Comparison of ENCODE assay signal across 8 cellular contexts in genomic region chr1:229843627-229844238, GRCh38.
DNase-seq lines count a peak whose midpoint lies in the region; TF ChIP-seq lines count a peak whose summit lies in the region.

No MANE protein-coding gene starts in this region.

- no peaks in the 10 kb centered on the region for H3K9me3 ChIP-seq in MM.1S (replicated peaks; ENCODE audit: insufficient read depth, low read length)

- H4K20me1 ChIP-seq in MM.1S (ENCODE audit: insufficient read depth, low read length), result no peaks in the 10 kb centered on the region

- no peak overlapping the region for H3K4me2 ChIP-seq in MM.1S (ENCODE audit: low read depth, low read length)

- H3K9me2 ChIP-seq in MM.1S (replicated peaks; ENCODE audit: insufficient read depth, low read length), result no peaks in the 10 kb centered on the region

- DNase-seq in DMS153 treated with DMSO at 0.1 percent for 48 hours (lab: John Stamatoyannopoulos, UW; ENCODE audit: unreplicated experiment), result peak; percentile 82
- DNase-seq in MM.1S, result no peak
- peak; percentile 2 for DNase-seq in brain microvascular endothelial cell
- peak; percentile 3 for DNase-seq in midbrain (lab: John Stamatoyannopoulos, UW)
- DNase-seq in middle frontal gyrus (ENCODE audit: extremely low spot score, low spot score), result no peak
- no peak for DNase-seq in GM13976 (ENCODE audit: low spot score)
- no peak for DNase-seq in stimulated activated CD4-positive, alpha-beta T cell treated with anti-CD3 and anti-CD28 coated beads, Interleukin-12 subunit alpha, Interleukin-12 subunit beta, amount 100 ng/mL, for 4 hours
- no peak for DNase-seq in retina

- no peak overlapping the region for H3K9ac ChIP-seq in MM.1S (ENCODE audit: low read length)

- H3F3A ChIP-seq in MM.1S (ENCODE audit: insufficient read depth, low read length), result no peaks in the 10 kb centered on the region

- H3K27me3 ChIP-seq in MM.1S (replicated peaks; ENCODE audit: insufficient read depth, low read length) (no peaks in the 10 kb centered on the region), brain microvascular endothelial cell (replicated peaks) (no peaks in the 10 kb centered on the region)

- H2AFZ ChIP-seq in MM.1S (ENCODE audit: low read length), result no peak overlapping the region

- H3K4me3 ChIP-seq in MM.1S (ENCODE audit: low read length) (no peak overlapping the region), brain microvascular endothelial cell (ENCODE audit: low read depth, low read length) (no peak overlapping the region)

- in situ Hi-C loops in brain microvascular endothelial cell (cut with HindIII; ENCODE audit: low pct_ligation_motif_present, low sequenced_read_pairs), result no loop called here
- in situ Hi-C loops in GM13976 (cut with MboI; ENCODE audit: low sequenced_read_pairs, unreplicated experiment), result no loop called here

- H3K79me2 ChIP-seq in MM.1S (ENCODE audit: low read length), result no peaks in the 10 kb centered on the region

- no peak overlapping the region for H3K27ac ChIP-seq in MM.1S (ENCODE audit: low read length)
- no peak overlapping the region for H3K27ac ChIP-seq in brain microvascular endothelial cell

- TF ChIP-seq CTCF in MM.1S (IDR thresholded peaks at IDR 0.05; ENCODE audit: low read length) (peak; percentile 32), brain microvascular endothelial cell (IDR thresholded peaks at IDR 0.05; ENCODE audit: low read depth, low read length, missing control alignments) (peak; percentile 35), GM13976 (IDR thresholded peaks at IDR 0.05; ENCODE audit: borderline replicate concordance, control extremely low read depth, extremely low read depth, insufficient read depth, missing control alignments) (no peak)

- no peaks in the 10 kb centered on the region for H3K4me1 ChIP-seq in MM.1S (ENCODE audit: low read length)

- H3K36me3 ChIP-seq in MM.1S (replicated peaks; ENCODE audit: insufficient read depth, low read length) (no peaks in the 10 kb centered on the region), brain microvascular endothelial cell (replicated peaks) (no peaks in the 10 kb centered on the region)

Comparison
In these comparisons a context has a peak if more than half of its experiments do, and no peak if none do; other contexts are left out.
1. DNase-seq: peak in DMS153 treated with DMSO at 0.1 percent for 48 hours (single experiment), brain microvascular endothelial cell (single experiment) and midbrain (single experiment); none in MM.1S (single experiment), middle frontal gyrus (single experiment), GM13976 (single experiment), stimulated activated CD4-positive, alpha-beta T cell treated with anti-CD3 and anti-CD28 coated beads, Interleukin-12 subunit alpha, Interleukin-12 subunit beta, amount 100 ng/mL, for 4 hours (single experiment) and retina (single experiment).